ENCODE assay signal across 27 cellular contexts in the genomic region with DNA sequence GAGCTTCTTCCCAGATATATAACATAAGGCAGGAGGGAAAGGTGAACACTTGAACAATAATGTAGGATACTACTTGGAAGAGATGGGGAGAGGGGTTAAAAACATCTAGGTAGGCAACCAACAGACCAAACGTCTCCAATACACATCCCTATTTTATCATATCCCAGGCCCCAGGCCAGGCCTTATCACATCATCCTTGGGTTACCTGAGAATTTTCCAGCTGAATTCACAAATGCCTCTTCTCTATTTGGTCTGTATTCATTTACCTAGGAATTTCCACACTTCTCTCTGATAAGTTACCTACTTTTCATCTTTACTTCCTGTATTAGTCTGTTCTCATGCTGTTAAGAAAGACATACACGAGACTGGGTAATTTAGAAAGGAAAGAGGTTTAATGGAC.
"Had no signal": no experiment of that assay in that cellular context is flagged by ENCODE, and none has a peak within 500 bp of the region (broad histone marks: within the 10 kb centered on the region; RNA-seq: fewer than 3 reads in every experiment).

No MANE protein-coding gene starts in this region.

- ATAC-seq: effector memory CD8-positive, alpha-beta T cell; esophagus mucosa; foreskin keratinocyte; gastrocnemius medialis; gastroesophageal sphincter; heart left ventricle; heart right ventricle had no signal

- DNase-seq: colonic mucosa; cortex of kidney; dermis blood vessel endothelial cell; dorsolateral prefrontal cortex; effector CD4-positive, alpha-beta T cell; effector CD8-positive, alpha-beta T cell; effector memory CD4-positive, alpha-beta T cell; effector memory CD8-positive, alpha-beta T cell; erythroblast; foreskin fibroblast; foreskin keratinocyte; foreskin melanocyte; gastrocnemius medialis; glutamatergic neuron; head of caudate nucleus; heart left ventricle; heart right ventricle had no signal

- H3K27ac Mint-ChIP-seq: dendritic cell treated with granulocyte-macrophage colony-stimulating factor and Interleukin-4, amounts not matched to agents 40 ng/mL and 50 ng/mL, for 4 days; effector memory CD8-positive, alpha-beta T cell had no signal

- H3K9me3 Mint-ChIP-seq: effector memory CD8-positive, alpha-beta T cell had no signal

- H3K27me3 Mint-ChIP-seq: dendritic cell treated with granulocyte-macrophage colony-stimulating factor and Interleukin-4, amounts not matched to agents 40 ng/mL and 50 ng/mL, for 4 days had no signal

- H3K27me3 ChIP-seq: colonic mucosa, esophagus muscularis mucosa, gastrocnemius medialis, gastroesophageal sphincter, heart left ventricle, heart right ventricle had no signal

- H3K36me3 ChIP-seq: colonic mucosa, esophagus muscularis mucosa, gastrocnemius medialis, gastroesophageal sphincter, heart left ventricle, heart right ventricle had no signal

- H3K27ac ChIP-seq: colonic mucosa, coronary artery, dorsolateral prefrontal cortex, epithelial cell of prostate, esophagus muscularis mucosa, foreskin keratinocyte, gastrocnemius medialis, gastroesophageal sphincter, heart left ventricle, heart right ventricle had no signal

- H3K4me3 ChIP-seq: colonic mucosa, coronary artery, dorsolateral prefrontal cortex, esophagus muscularis mucosa, gastrocnemius medialis, gastroesophageal sphincter, heart left ventricle, heart right ventricle had no signal

- H3K9me3 ChIP-seq: colonic mucosa, esophagus muscularis mucosa, gastrocnemius medialis, gastroesophageal sphincter, heart right ventricle had no signal

- FAIRE-seq: colon, endometrium, endothelial cell of umbilical vein, frontal cortex had no signal

- H3K4me3 Mint-ChIP-seq: dendritic cell treated with granulocyte-macrophage colony-stimulating factor and Interleukin-4, amounts not matched to agents 40 ng/mL and 50 ng/mL, for 4 days; effector memory CD8-positive, alpha-beta T cell had no signal

- H3K4me1 ChIP-seq: colonic mucosa, foreskin keratinocyte, gastroesophageal sphincter had no signal
